ENCODE assay signal across 1 cellular context in genomic region chr14:33948143-33948962, GRCh38.
TF ChIP-seq lines count a peak whose summit lies in the region.

No MANE protein-coding gene starts in this region.

TF ChIP-seq in GM12878, 131 proteins besides CTCF, POLR2A, EP300 and RAD21 (continued from another document):
- TF ChIP-seq ZBTB40 (IDR thresholded peaks at IDR 0.05; ENCODE audit: borderline replicate concordance), result 0 out of 2 replicates have a peak, but pooled peaks have one; percentile 9
- no peak for TF ChIP-seq E4F1 (IDR thresholded peaks at IDR 0.05; ENCODE audit: borderline replicate concordance, partially characterized antibody)
- TF ChIP-seq SIX5 (IDR thresholded peaks at IDR 0.05; ENCODE audit: low read depth, low read length, severe bottlenecking), result no peak
